ENCODE assay signal across 3 cellular contexts in genomic region chr7:40147371-40148246, GRCh38.
TF ChIP-seq lines count a peak whose summit lies in the region.

No MANE protein-coding gene starts in this region.

TF ChIP-seq in SK-N-SH, 30 proteins besides CTCF, POLR2A, EP300 and RAD21:
- TF ChIP-seq, protein P1, sequence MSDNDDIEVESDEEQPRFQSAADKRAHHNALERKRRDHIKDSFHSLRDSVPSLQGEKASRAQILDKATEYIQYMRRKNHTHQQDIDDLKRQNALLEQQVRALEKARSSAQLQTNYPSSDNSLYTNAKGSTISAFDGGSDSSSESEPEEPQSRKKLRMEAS (IDR thresholded peaks at IDR 0.05; ENCODE audit: low read depth) = no peak
- no peak for TF ChIP-seq RFX5 (IDR thresholded peaks at IDR 0.05; ENCODE audit: low read length)
- TF ChIP-seq SIN3A (IDR thresholded peaks at IDR 0.05; ENCODE audit: borderline replicate concordance, low read depth, low read length) = no peak
- no peak for TF ChIP-seq MXI1 (IDR thresholded peaks at IDR 0.05; ENCODE audit: low read depth, low read length)
- no peak for TF ChIP-seq POLR2AphosphoS5 (IDR thresholded peaks at IDR 0.05; ENCODE audit: low read depth, low read length)
- no peak for TF ChIP-seq USF1 (IDR thresholded peaks at IDR 0.05; ENCODE audit: borderline replicate concordance, low read depth)
- no peak for TF ChIP-seq EZH2phosphoT487 (IDR thresholded peaks at IDR 0.05; ENCODE audit: borderline replicate concordance, low read depth)
- TF ChIP-seq, protein P2, sequence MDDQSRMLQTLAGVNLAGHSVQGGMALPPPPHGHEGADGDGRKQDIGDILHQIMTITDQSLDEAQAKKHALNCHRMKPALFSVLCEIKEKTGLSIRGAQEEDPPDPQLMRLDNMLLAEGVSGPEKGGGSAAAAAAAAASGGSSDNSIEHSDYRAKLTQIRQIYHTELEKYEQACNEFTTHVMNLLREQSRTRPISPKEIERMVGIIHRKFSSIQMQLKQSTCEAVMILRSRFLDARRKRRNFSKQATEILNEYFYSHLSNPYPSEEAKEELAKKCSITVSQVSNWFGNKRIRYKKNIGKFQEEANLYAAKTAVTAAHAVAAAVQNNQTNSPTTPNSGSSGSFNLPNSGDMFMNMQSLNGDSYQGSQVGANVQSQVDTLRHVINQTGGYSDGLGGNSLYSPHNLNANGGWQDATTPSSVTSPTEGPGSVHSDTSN (IDR thresholded peaks at IDR 0.05) = no peak
- TF ChIP-seq GABPA (IDR thresholded peaks at IDR 0.05; ENCODE audit: low read depth) = no peak
- TF ChIP-seq FOXJ3 (CRISPR knock-in tag; IDR thresholded peaks at IDR 0.05) = no peak
- TF ChIP-seq, protein P3, sequence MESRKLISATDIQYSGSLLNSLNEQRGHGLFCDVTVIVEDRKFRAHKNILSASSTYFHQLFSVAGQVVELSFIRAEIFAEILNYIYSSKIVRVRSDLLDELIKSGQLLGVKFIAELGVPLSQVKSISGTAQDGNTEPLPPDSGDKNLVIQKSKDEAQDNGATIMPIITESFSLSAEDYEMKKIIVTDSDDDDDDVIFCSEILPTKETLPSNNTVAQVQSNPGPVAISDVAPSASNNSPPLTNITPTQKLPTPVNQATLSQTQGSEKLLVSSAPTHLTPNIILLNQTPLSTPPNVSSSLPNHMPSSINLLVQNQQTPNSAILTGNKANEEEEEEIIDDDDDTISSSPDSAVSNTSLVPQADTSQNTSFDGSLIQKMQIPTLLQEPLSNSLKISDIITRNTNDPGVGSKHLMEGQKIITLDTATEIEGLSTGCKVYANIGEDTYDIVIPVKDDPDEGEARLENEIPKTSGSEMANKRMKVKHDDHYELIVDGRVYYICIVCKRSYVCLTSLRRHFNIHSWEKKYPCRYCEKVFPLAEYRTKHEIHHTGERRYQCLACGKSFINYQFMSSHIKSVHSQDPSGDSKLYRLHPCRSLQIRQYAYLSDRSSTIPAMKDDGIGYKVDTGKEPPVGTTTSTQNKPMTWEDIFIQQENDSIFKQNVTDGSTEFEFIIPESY (IDR thresholded peaks at IDR 0.05; ENCODE audit: borderline replicate concordance, low read depth) = no peak
- TF ChIP-seq NRF1 (IDR thresholded peaks at IDR 0.05; ENCODE audit: low read depth, low read length) = no peak
- TF ChIP-seq TCF12 (IDR thresholded peaks at IDR 0.05) = no peak
- TF ChIP-seq, protein P4, sequence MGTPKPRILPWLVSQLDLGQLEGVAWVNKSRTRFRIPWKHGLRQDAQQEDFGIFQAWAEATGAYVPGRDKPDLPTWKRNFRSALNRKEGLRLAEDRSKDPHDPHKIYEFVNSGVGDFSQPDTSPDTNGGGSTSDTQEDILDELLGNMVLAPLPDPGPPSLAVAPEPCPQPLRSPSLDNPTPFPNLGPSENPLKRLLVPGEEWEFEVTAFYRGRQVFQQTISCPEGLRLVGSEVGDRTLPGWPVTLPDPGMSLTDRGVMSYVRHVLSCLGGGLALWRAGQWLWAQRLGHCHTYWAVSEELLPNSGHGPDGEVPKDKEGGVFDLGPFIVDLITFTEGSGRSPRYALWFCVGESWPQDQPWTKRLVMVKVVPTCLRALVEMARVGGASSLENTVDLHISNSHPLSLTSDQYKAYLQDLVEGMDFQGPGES (IDR thresholded peaks at IDR 0.05; ENCODE audit: low read depth, low read length) = no peak

TF ChIP-seq in SK-N-SH treated with all-trans-retinoic acid at 6 μM for 48 hours, 23 proteins besides CTCF, POLR2A, EP300 and RAD21 (continues in another document):
- TF ChIP-seq ZC3H10 (CRISPR knock-in tag; IDR thresholded peaks at IDR 0.05) = no peak
- TF ChIP-seq ZNF70 (CRISPR knock-in tag; IDR thresholded peaks at IDR 0.05) = no peak
- TF ChIP-seq PPARA (CRISPR knock-in tag; IDR thresholded peaks at IDR 0.05; ENCODE audit: borderline replicate concordance) = no peak
- TF ChIP-seq, protein P5, sequence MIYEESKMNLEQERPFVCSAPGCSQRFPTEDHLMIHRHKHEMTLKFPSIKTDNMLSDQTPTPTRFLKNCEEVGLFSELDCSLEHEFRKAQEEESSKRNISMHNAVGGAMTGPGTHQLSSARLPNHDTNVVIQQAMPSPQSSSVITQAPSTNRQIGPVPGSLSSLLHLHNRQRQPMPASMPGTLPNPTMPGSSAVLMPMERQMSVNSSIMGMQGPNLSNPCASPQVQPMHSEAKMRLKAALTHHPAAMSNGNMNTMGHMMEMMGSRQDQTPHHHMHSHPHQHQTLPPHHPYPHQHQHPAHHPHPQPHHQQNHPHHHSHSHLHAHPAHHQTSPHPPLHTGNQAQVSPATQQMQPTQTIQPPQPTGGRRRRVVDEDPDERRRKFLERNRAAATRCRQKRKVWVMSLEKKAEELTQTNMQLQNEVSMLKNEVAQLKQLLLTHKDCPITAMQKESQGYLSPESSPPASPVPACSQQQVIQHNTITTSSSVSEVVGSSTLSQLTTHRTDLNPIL (CRISPR knock-in tag; IDR thresholded peaks at IDR 0.05; ENCODE audit: low read depth) = no peak
- no peak for TF ChIP-seq ESRRG (CRISPR knock-in tag; IDR thresholded peaks at IDR 0.05)
- TF ChIP-seq ZFP30 (CRISPR knock-in tag; IDR thresholded peaks at IDR 0.05) = no peak
- no peak for TF ChIP-seq SNAI2 (CRISPR knock-in tag; IDR thresholded peaks at IDR 0.05)
- TF ChIP-seq, protein P6, sequence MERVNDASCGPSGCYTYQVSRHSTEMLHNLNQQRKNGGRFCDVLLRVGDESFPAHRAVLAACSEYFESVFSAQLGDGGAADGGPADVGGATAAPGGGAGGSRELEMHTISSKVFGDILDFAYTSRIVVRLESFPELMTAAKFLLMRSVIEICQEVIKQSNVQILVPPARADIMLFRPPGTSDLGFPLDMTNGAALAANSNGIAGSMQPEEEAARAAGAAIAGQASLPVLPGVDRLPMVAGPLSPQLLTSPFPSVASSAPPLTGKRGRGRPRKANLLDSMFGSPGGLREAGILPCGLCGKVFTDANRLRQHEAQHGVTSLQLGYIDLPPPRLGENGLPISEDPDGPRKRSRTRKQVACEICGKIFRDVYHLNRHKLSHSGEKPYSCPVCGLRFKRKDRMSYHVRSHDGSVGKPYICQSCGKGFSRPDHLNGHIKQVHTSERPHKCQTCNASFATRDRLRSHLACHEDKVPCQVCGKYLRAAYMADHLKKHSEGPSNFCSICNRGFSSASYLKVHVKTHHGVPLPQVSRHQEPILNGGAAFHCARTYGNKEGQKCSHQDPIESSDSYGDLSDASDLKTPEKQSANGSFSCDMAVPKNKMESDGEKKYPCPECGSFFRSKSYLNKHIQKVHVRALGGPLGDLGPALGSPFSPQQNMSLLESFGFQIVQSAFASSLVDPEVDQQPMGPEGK (CRISPR knock-in tag; IDR thresholded peaks at IDR 0.05; ENCODE audit: borderline replicate concordance) = no peak
- TF ChIP-seq BACH2 (CRISPR knock-in tag; IDR thresholded peaks at IDR 0.05; ENCODE audit: borderline replicate concordance) = no peak
- TF ChIP-seq OSR1 (CRISPR knock-in tag; IDR thresholded peaks at IDR 0.05) = no peak
- TF ChIP-seq, protein P7, sequence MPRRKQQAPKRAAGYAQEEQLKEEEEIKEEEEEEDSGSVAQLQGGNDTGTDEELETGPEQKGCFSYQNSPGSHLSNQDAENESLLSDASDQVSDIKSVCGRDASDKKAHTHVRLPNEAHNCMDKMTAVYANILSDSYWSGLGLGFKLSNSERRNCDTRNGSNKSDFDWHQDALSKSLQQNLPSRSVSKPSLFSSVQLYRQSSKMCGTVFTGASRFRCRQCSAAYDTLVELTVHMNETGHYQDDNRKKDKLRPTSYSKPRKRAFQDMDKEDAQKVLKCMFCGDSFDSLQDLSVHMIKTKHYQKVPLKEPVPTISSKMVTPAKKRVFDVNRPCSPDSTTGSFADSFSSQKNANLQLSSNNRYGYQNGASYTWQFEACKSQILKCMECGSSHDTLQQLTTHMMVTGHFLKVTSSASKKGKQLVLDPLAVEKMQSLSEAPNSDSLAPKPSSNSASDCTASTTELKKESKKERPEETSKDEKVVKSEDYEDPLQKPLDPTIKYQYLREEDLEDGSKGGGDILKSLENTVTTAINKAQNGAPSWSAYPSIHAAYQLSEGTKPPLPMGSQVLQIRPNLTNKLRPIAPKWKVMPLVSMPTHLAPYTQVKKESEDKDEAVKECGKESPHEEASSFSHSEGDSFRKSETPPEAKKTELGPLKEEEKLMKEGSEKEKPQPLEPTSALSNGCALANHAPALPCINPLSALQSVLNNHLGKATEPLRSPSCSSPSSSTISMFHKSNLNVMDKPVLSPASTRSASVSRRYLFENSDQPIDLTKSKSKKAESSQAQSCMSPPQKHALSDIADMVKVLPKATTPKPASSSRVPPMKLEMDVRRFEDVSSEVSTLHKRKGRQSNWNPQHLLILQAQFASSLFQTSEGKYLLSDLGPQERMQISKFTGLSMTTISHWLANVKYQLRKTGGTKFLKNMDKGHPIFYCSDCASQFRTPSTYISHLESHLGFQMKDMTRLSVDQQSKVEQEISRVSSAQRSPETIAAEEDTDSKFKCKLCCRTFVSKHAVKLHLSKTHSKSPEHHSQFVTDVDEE (CRISPR knock-in tag; IDR thresholded peaks at IDR 0.05) = no peak
- TF ChIP-seq ZNF8 (CRISPR knock-in tag; IDR thresholded peaks at IDR 0.05) = no peak
- TF ChIP-seq ARNTL (CRISPR knock-in tag; IDR thresholded peaks at IDR 0.05; ENCODE audit: borderline replicate concordance, low read depth) = no peak
- TF ChIP-seq TOX (CRISPR knock-in tag; IDR thresholded peaks at IDR 0.05; ENCODE audit: borderline replicate concordance) = no peak
- no peak for TF ChIP-seq ZFP3 (CRISPR knock-in tag; IDR thresholded peaks at IDR 0.05)
- TF ChIP-seq ZNF565 (CRISPR knock-in tag; conservative IDR thresholded peaks at IDR 0.05; ENCODE audit: low read depth) = no peak
- no peak for TF ChIP-seq GLIS3 (CRISPR knock-in tag; IDR thresholded peaks at IDR 0.05)
- no peak for TF ChIP-seq TCF4 (CRISPR knock-in tag; IDR thresholded peaks at IDR 0.05; ENCODE audit: borderline replicate concordance)

TF ChIP-seq in H1, 55 proteins besides CTCF, POLR2A, EP300 and RAD21 (continues in another document):
- TF ChIP-seq POLR2AphosphoS5 (IDR thresholded peaks at IDR 0.05; ENCODE audit: low read depth, low read length) = no peak
- TF ChIP-seq JUN (IDR thresholded peaks at IDR 0.05; ENCODE audit: low read depth, low read length) = no peak
- no peak for TF ChIP-seq MAFK (IDR thresholded peaks at IDR 0.05; ENCODE audit: low read depth, low read length)
- no peak for TF ChIP-seq TEAD4 (IDR thresholded peaks at IDR 0.05; ENCODE audit: low read depth, low read length)
- TF ChIP-seq, protein P8, sequence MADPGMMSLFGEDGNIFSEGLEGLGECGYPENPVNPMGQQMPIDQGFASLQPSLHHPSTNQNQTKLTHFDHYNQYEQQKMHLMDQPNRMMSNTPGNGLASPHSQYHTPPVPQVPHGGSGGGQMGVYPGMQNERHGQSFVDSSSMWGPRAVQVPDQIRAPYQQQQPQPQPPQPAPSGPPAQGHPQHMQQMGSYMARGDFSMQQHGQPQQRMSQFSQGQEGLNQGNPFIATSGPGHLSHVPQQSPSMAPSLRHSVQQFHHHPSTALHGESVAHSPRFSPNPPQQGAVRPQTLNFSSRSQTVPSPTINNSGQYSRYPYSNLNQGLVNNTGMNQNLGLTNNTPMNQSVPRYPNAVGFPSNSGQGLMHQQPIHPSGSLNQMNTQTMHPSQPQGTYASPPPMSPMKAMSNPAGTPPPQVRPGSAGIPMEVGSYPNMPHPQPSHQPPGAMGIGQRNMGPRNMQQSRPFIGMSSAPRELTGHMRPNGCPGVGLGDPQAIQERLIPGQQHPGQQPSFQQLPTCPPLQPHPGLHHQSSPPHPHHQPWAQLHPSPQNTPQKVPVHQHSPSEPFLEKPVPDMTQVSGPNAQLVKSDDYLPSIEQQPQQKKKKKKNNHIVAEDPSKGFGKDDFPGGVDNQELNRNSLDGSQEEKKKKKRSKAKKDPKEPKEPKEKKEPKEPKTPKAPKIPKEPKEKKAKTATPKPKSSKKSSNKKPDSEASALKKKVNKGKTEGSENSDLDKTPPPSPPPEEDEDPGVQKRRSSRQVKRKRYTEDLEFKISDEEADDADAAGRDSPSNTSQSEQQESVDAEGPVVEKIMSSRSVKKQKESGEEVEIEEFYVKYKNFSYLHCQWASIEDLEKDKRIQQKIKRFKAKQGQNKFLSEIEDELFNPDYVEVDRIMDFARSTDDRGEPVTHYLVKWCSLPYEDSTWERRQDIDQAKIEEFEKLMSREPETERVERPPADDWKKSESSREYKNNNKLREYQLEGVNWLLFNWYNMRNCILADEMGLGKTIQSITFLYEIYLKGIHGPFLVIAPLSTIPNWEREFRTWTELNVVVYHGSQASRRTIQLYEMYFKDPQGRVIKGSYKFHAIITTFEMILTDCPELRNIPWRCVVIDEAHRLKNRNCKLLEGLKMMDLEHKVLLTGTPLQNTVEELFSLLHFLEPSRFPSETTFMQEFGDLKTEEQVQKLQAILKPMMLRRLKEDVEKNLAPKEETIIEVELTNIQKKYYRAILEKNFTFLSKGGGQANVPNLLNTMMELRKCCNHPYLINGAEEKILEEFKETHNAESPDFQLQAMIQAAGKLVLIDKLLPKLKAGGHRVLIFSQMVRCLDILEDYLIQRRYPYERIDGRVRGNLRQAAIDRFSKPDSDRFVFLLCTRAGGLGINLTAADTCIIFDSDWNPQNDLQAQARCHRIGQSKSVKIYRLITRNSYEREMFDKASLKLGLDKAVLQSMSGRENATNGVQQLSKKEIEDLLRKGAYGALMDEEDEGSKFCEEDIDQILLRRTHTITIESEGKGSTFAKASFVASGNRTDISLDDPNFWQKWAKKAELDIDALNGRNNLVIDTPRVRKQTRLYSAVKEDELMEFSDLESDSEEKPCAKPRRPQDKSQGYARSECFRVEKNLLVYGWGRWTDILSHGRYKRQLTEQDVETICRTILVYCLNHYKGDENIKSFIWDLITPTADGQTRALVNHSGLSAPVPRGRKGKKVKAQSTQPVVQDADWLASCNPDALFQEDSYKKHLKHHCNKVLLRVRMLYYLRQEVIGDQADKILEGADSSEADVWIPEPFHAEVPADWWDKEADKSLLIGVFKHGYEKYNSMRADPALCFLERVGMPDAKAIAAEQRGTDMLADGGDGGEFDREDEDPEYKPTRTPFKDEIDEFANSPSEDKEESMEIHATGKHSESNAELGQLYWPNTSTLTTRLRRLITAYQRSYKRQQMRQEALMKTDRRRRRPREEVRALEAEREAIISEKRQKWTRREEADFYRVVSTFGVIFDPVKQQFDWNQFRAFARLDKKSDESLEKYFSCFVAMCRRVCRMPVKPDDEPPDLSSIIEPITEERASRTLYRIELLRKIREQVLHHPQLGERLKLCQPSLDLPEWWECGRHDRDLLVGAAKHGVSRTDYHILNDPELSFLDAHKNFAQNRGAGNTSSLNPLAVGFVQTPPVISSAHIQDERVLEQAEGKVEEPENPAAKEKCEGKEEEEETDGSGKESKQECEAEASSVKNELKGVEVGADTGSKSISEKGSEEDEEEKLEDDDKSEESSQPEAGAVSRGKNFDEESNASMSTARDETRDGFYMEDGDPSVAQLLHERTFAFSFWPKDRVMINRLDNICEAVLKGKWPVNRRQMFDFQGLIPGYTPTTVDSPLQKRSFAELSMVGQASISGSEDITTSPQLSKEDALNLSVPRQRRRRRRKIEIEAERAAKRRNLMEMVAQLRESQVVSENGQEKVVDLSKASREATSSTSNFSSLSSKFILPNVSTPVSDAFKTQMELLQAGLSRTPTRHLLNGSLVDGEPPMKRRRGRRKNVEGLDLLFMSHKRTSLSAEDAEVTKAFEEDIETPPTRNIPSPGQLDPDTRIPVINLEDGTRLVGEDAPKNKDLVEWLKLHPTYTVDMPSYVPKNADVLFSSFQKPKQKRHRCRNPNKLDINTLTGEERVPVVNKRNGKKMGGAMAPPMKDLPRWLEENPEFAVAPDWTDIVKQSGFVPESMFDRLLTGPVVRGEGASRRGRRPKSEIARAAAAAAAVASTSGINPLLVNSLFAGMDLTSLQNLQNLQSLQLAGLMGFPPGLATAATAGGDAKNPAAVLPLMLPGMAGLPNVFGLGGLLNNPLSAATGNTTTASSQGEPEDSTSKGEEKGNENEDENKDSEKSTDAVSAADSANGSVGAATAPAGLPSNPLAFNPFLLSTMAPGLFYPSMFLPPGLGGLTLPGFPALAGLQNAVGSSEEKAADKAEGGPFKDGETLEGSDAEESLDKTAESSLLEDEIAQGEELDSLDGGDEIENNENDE (IDR thresholded peaks at IDR 0.05; ENCODE audit: insufficient replicate concordance, low read length) = no peak
- TF ChIP-seq CBX5 (IDR thresholded peaks at IDR 0.05; ENCODE audit: low read depth, low read length) = no peak
- no peak for TF ChIP-seq KDM1A (IDR thresholded peaks at IDR 0.05; ENCODE audit: borderline replicate concordance, low read length)
- no peak for TF ChIP-seq GABPA (IDR thresholded peaks at IDR 0.05; ENCODE audit: borderline replicate concordance, insufficient read depth, low read length)
- TF ChIP-seq CREB1 (IDR thresholded peaks at IDR 0.05) = no peak
- no peak for TF ChIP-seq SIRT6 (IDR thresholded peaks at IDR 0.05; ENCODE audit: low read length)
- no peak for TF ChIP-seq POU5F1 (IDR thresholded peaks at IDR 0.05; ENCODE audit: low read depth, low read length)
- TF ChIP-seq SIN3A (conservative IDR thresholded peaks at IDR 0.05 in 1 of 2, IDR thresholded peaks at IDR 0.05 in 1 of 2; ENCODE audit: low read depth in 1 of 2, low read length in 2 of 2) = no peak
